Comparison of ENCODE assay signal across 1 cellular context in genomic region chr10:69123306-69123746, GRCh38.
TF ChIP-seq lines count a peak whose summit lies in the region.

No MANE protein-coding gene starts in this region.

TF ChIP-seq in K562, 482 proteins besides CTCF, POLR2A, EP300 and RAD21 (continued from another document and continues in another):
- peak; percentile 58; the same call in 1 of the 2 replicates for TF ChIP-seq CC2D1A (IDR thresholded peaks at IDR 0.05)
- 0 out of 2 replicates have a peak, but pooled peaks have one; percentile 48 for TF ChIP-seq CBX1 (IDR thresholded peaks at IDR 0.05; ENCODE audit: low read depth)
- TF ChIP-seq FOXA1 (IDR thresholded peaks at IDR 0.05; ENCODE audit: borderline replicate concordance), result no peak
- TF ChIP-seq ZNF354B (CRISPR knock-in tag; IDR thresholded peaks at IDR 0.05), result no peak
- TF ChIP-seq NBN (IDR thresholded peaks at IDR 0.05; ENCODE audit: low read depth), result no peak
- 0 out of 4 replicates have a peak, but pooled peaks of 1 of the 2 experiments have one; percentile 32 for TF ChIP-seq ARNT (IDR thresholded peaks at IDR 0.05)
- no peak for TF ChIP-seq RUNX1 (IDR thresholded peaks at IDR 0.05; ENCODE audit: low read depth)
- TF ChIP-seq CTCFL (IDR thresholded peaks at IDR 0.05; ENCODE audit: borderline replicate concordance, insufficient read depth, low read depth, low read length, poor library complexity, severe bottlenecking), result peak; percentile 67
- TF ChIP-seq CREM (IDR thresholded peaks at IDR 0.05; ENCODE audit: low read depth), result 0 out of 2 replicates have a peak, but pooled peaks have one; percentile 13
- no peak for TF ChIP-seq SMARCB1 (IDR thresholded peaks at IDR 0.05; ENCODE audit: insufficient read length, low read depth)
- no peak for TF ChIP-seq STAT5A (IDR thresholded peaks at IDR 0.05; ENCODE audit: borderline replicate concordance, low read length)
- peak; percentile 35; the same call in 1 of the 2 replicates for TF ChIP-seq CREB3L1 (IDR thresholded peaks at IDR 0.05; ENCODE audit: borderline replicate concordance, low read depth)
- TF ChIP-seq NKRF (IDR thresholded peaks at IDR 0.05; ENCODE audit: borderline replicate concordance), result peak; percentile 12; the same call in 1 of the 2 replicates
- TF ChIP-seq KLF6 (CRISPR knock-in tag; IDR thresholded peaks at IDR 0.05; ENCODE audit: borderline replicate concordance), result peak; percentile 49; the same call in 1 of the 2 replicates
- no peak for TF ChIP-seq GTF2B (IDR thresholded peaks at IDR 0.05; ENCODE audit: extremely low read depth, insufficient read length)
- peak; percentile 51; the same call in 1 of the 2 replicates for TF ChIP-seq DMBX1 (CRISPR knock-in tag; IDR thresholded peaks at IDR 0.05; ENCODE audit: borderline replicate concordance)
- TF ChIP-seq KDM4B (IDR thresholded peaks at IDR 0.05; ENCODE audit: borderline replicate concordance in 2 of 2, low read depth in 1 of 2), result 0 out of 4 replicates have a peak, but pooled peaks of 1 of the 2 experiments have one; percentile 1
- no peak for TF ChIP-seq ZNF609 (CRISPR knock-in tag; IDR thresholded peaks at IDR 0.05; ENCODE audit: borderline replicate concordance)
- TF ChIP-seq THRA (IDR thresholded peaks at IDR 0.05), result no peak
- 0 out of 2 replicates have a peak, but pooled peaks have one; percentile 30 for TF ChIP-seq DNMT1 (IDR thresholded peaks at IDR 0.05)
- TF ChIP-seq ZNF175 (CRISPR knock-in tag; IDR thresholded peaks at IDR 0.05; ENCODE audit: low read depth), result no peak
- TF ChIP-seq ZSCAN32 (CRISPR knock-in tag; IDR thresholded peaks at IDR 0.05), result no peak
- no peak for TF ChIP-seq ZNF445 (CRISPR knock-in tag; IDR thresholded peaks at IDR 0.05; ENCODE audit: low read depth)
- no peak for TF ChIP-seq CAMTA2 (CRISPR knock-in tag; conservative IDR thresholded peaks at IDR 0.05)
- TF ChIP-seq FIP1L1 (IDR thresholded peaks at IDR 0.05; ENCODE audit: low read depth, low read length, poor library complexity, severe bottlenecking), result no peak
- no peak for TF ChIP-seq KDM1A (IDR thresholded peaks at IDR 0.05)
- TF ChIP-seq RERE (CRISPR knock-in tag; IDR thresholded peaks at IDR 0.05; ENCODE audit: borderline replicate concordance), result no peak
- TF ChIP-seq ZNF695 (CRISPR knock-in tag; IDR thresholded peaks at IDR 0.05), result no peak
- no peak for TF ChIP-seq MAFG (tag; conservative IDR thresholded peaks at IDR 0.05)
- no peak for TF ChIP-seq NUFIP1 (IDR thresholded peaks at IDR 0.05; ENCODE audit: partially characterized antibody)
- peak; percentile 86; the same call in 1 of the 2 replicates for TF ChIP-seq ZC3H4 (CRISPR knock-in tag; IDR thresholded peaks at IDR 0.05; ENCODE audit: borderline replicate concordance)
- 0 out of 2 replicates have a peak, but pooled peaks have one; percentile 17 for TF ChIP-seq E2F3 (CRISPR knock-in tag; IDR thresholded peaks at IDR 0.05)
- TF ChIP-seq MCM2 (IDR thresholded peaks at IDR 0.05; ENCODE audit: low read depth), result no peak
- no peak for TF ChIP-seq FOXM1 (IDR thresholded peaks at IDR 0.05; ENCODE audit: low read depth)
- no peak for TF ChIP-seq FOXM1 (CRISPR knock-in tag; IDR thresholded peaks at IDR 0.05; ENCODE audit: low read depth)
- no peak for TF ChIP-seq TEAD2 (tag; IDR thresholded peaks at IDR 0.05)
- no peak for TF ChIP-seq KDM5B (IDR thresholded peaks at IDR 0.05; ENCODE audit: insufficient replicate concordance, low read depth, low read length)
- TF ChIP-seq NRF1 (conservative IDR thresholded peaks at IDR 0.05 in 1 of 2, IDR thresholded peaks at IDR 0.05 in 1 of 2), result peak in 1 of 2 experiments; percentile 18; a peak in 2 of 4 replicates
- peak; percentile 39 for TF ChIP-seq HNRNPLL (IDR thresholded peaks at IDR 0.05; ENCODE audit: low read depth, low read length, poor library complexity, severe bottlenecking)
- no peak for TF ChIP-seq POLR3G (IDR thresholded peaks at IDR 0.05; ENCODE audit: extremely low read depth, insufficient read length, insufficient replicate concordance)
- no peak for TF ChIP-seq MAZ (CRISPR knock-in tag; conservative IDR thresholded peaks at IDR 0.05 in 1 of 2, IDR thresholded peaks at IDR 0.05 in 1 of 2)
- TF ChIP-seq EGR1 (conservative IDR thresholded peaks at IDR 0.05), result no peak
- no peak for TF ChIP-seq RBBP5 (IDR thresholded peaks at IDR 0.05; ENCODE audit: borderline replicate concordance, insufficient read depth, low read length, poor library complexity, severe bottlenecking)
- TF ChIP-seq HDAC2 (IDR thresholded peaks at IDR 0.05), result peak; percentile 49
- no peak for TF ChIP-seq POLR2G (IDR thresholded peaks at IDR 0.05; ENCODE audit: low read depth, low read length)
- TF ChIP-seq E2F6 (IDR thresholded peaks at IDR 0.05; ENCODE audit: borderline replicate concordance in 1 of 2, extremely low read depth in 1 of 2, insufficient read depth in 1 of 2, insufficient read length in 1 of 2, low read depth in 1 of 2, low read length in 1 of 2, poor library complexity in 1 of 2, severe bottlenecking in 1 of 2), result peak in 1 of 2 experiments; percentile 57
